16 cellular contexts compared by ENCODE assay signal in genomic region chr10:95536017-95536416, GRCh38. TPM values are rescaled to one million over a fixed set of nuclear protein-coding genes. Genes with fewer than 3 reads are reported as not detected.
DNase-seq lines count a peak whose midpoint lies in the region; ATAC-seq and TF ChIP-seq lines count a peak whose summit lies in the region.
"Had no signal": no experiment of that assay in that cellular context is flagged by ENCODE, and none has a peak within 500 bp of the region (broad histone marks: within the 10 kb centered on the region; RNA-seq: fewer than 3 reads in every experiment).

No MANE protein-coding gene starts in this region.

- H3K9me3 ChIP-seq in gastroesophageal sphincter (no peaks in the 10 kb centered on the region), muscle layer of duodenum (ENCODE audit: control insufficient read depth in 1 of 2, low read length in 2 of 2) (no peaks in the 10 kb centered on the region), testis (no peaks in the 10 kb centered on the region), SJCRH30 (replicated peaks) (no peaks in the 10 kb centered on the region)

- no peak for TF ChIP-seq CTCF in brain (conservative IDR thresholded peaks at IDR 0.05)
- TF ChIP-seq CTCF in gastroesophageal sphincter (IDR thresholded peaks at IDR 0.05), result peak in 2 of 4 experiments; percentile 43 to 59
- no peak for TF ChIP-seq CTCF in testis (IDR thresholded peaks at IDR 0.05)

- H3K4me3 ChIP-seq in gastroesophageal sphincter (peak overlapping the region in 1 of 2 donors; percentile 11), muscle layer of duodenum (ENCODE audit: low read depth in 1 of 2, low read length in 2 of 2) (no peak overlapping the region), testis (no peak overlapping the region), SJCRH30 (no peak overlapping the region)

- no peaks in the 10 kb centered on the region for H3K36me3 Mint-ChIP-seq in brain
- H3K36me3 Mint-ChIP-seq: activated naive CD8-positive, alpha-beta T cell treated with anti-CD3 and anti-CD28 coated beads, Interleukin-2, amount 10 ng/mL, durations not matched to agents 7 days and 5 days had no signal

- peaks cover 0 to 3% (median 0%) of the 10 kb centered on the region in 5 experiments for H3K9me3 Mint-ChIP-seq in brain
- H3K9me3 Mint-ChIP-seq: activated naive CD8-positive, alpha-beta T cell treated with anti-CD3 and anti-CD28 coated beads, Interleukin-2, amount 10 ng/mL, durations not matched to agents 7 days and 5 days; dendritic cell treated with granulocyte-macrophage colony-stimulating factor and Interleukin-4, amounts not matched to agents 40 ng/mL and 50 ng/mL, for 4 days had no signal

- intact Hi-C loops in testis (cut with DNase I; ENCODE audit: low total_unique reads), result no loop called here

- H3K27ac ChIP-seq in gastroesophageal sphincter (peak overlapping the region; percentile 84 to 100 (median 96)), muscle layer of duodenum (ENCODE audit: low read length) (peak overlapping the region; percentile 89), testis (peak overlapping the region; percentile 2 to 12), SJCRH30 (no peak overlapping the region)

- DNase-seq in testis (no peak), SJCRH30 (no peak)
- DNase-seq in activated CD4-positive, alpha-beta T cell treated with anti-CD3 and anti-CD28 coated beads for 1 hour, result no peak
- DNase-seq: activated CD4-positive, CD25-positive, alpha-beta regulatory T cell treated with anti-CD3 and anti-CD28 coated beads, Interleukin-2, amount 50 U/mL, for 72 hours; activated naive CD8-positive, alpha-beta T cell treated with anti-CD3 and anti-CD28 coated beads, Interleukin-2, amount 10 ng/mL, durations not matched to agents 7 days and 5 days; DMS79; foreskin melanocyte; NCI-H1694; NCI-H510A treated with DMSO at 0.1 percent for 48 hours had no signal

- peak overlapping the region in 4 of 5 experiments; percentile 11 to 53 (median 16) for H3K27ac Mint-ChIP-seq in brain
- H3K27ac Mint-ChIP-seq: activated naive CD8-positive, alpha-beta T cell treated with anti-CD3 and anti-CD28 coated beads, Interleukin-2, amount 10 ng/mL, durations not matched to agents 7 days and 5 days; B cell; dendritic cell treated with granulocyte-macrophage colony-stimulating factor and Interleukin-4, amounts not matched to agents 40 ng/mL and 50 ng/mL, for 4 days had no signal

- TF ChIP-seq EP300 in gastroesophageal sphincter (IDR thresholded peaks at IDR 0.05), result peak; percentile 97

- H3K27me3 ChIP-seq in gastroesophageal sphincter, result no peaks in the 10 kb centered on the region
- no peaks in the 10 kb centered on the region for H3K27me3 ChIP-seq in muscle layer of duodenum (ENCODE audit: low read depth, low read length)
- H3K27me3 ChIP-seq in testis, result no peaks in the 10 kb centered on the region
- no peaks in the 10 kb centered on the region for H3K27me3 ChIP-seq in SJCRH30

- WGBS in gastroesophageal sphincter (ENCODE audit: low coverage in 1 of 2), 2 donors, result 12 to 31% methylated on average over 5 to 8 of the region's 8 CpGs
- WGBS in testis, 2 donors, result 73 to 78% methylated on average over 8 of the region's 8 CpGs

- no peak overlapping the region for H3K4me3 Mint-ChIP-seq in brain
- H3K4me3 Mint-ChIP-seq: activated naive CD8-positive, alpha-beta T cell treated with anti-CD3 and anti-CD28 coated beads, Interleukin-2, amount 10 ng/mL, durations not matched to agents 7 days and 5 days; B cell; dendritic cell treated with granulocyte-macrophage colony-stimulating factor and Interleukin-4, amounts not matched to agents 40 ng/mL and 50 ng/mL, for 4 days had no signal

- peaks cover 22 to 100% (median 42%) of the 10 kb centered on the region in 3 donors for H3K4me1 ChIP-seq in gastroesophageal sphincter
- H3K4me1 ChIP-seq in muscle layer of duodenum (ENCODE audit: control insufficient read depth in 1 of 2, insufficient read depth in 2 of 2, low read length in 2 of 2), result peaks cover 5 to 47% of the 10 kb centered on the region in 2 donors
- no peaks in the 10 kb centered on the region for H3K4me1 ChIP-seq in testis
- H3K4me1 ChIP-seq in SJCRH30, result peaks cover 8% of the 10 kb centered on the region; the same call in 1 of the 2 replicates

- no peaks in the 10 kb centered on the region for H3K36me3 ChIP-seq in gastroesophageal sphincter
- no peaks in the 10 kb centered on the region for H3K36me3 ChIP-seq in muscle layer of duodenum (ENCODE audit: control insufficient read depth in 1 of 2, insufficient read depth in 2 of 2, low read length in 2 of 2)
- no peaks in the 10 kb centered on the region for H3K36me3 ChIP-seq in testis (ENCODE audit: low read depth, missing control alignments)
- no peaks in the 10 kb centered on the region for H3K36me3 ChIP-seq in SJCRH30

- peaks cover 47% of the 10 kb centered on the region for H3K4me1 Mint-ChIP-seq in brain
- H3K4me1 Mint-ChIP-seq: activated naive CD8-positive, alpha-beta T cell treated with anti-CD3 and anti-CD28 coated beads, Interleukin-2, amount 10 ng/mL, durations not matched to agents 7 days and 5 days; B cell had no signal

- ATAC-seq in gastroesophageal sphincter (peak; percentile 83), HG03159 (IDR thresholded peaks at IDR 0.05; ENCODE audit: unreplicated experiment) (no peak), HG03280 (IDR thresholded peaks at IDR 0.05; ENCODE audit: unreplicated experiment) (no peak)

- no peaks in the 10 kb centered on the region for H3K27me3 Mint-ChIP-seq in brain
- H3K27me3 Mint-ChIP-seq: activated naive CD8-positive, alpha-beta T cell treated with anti-CD3 and anti-CD28 coated beads, Interleukin-2, amount 10 ng/mL, durations not matched to agents 7 days and 5 days; B cell; dendritic cell treated with granulocyte-macrophage colony-stimulating factor and Interleukin-4, amounts not matched to agents 40 ng/mL and 50 ng/mL, for 4 days had no signal

- TF ChIP-seq POLR2A in gastroesophageal sphincter (IDR thresholded peaks at IDR 0.05) (no peak), testis (IDR thresholded peaks at IDR 0.05) (no peak)

RNA-seq across cellular contexts. Expression of gene SORBS1, which starts 25.2 kb away (rescaled TPM):
- 21.1 TPM for polyA plus RNA-seq in brain (ENCODE audit: insufficient read depth, low read depth, low replicate concordance)
- 1,000 to 10,000 TPM; 1,866 to 2,220 (median 1,948) TPM for total RNA-seq in gastroesophageal sphincter
- total RNA-seq in testis, result 10 to 100 TPM; 34.4 to 38.8 TPM
- polyA plus RNA-seq in testis (ENCODE audit: insufficient read depth, low read depth, low replicate concordance), result 46.6 TPM
- total RNA-seq in SJCRH30 (2014; rRNA removed; shearing (Covaris generic)), result 12.8 and 17.1 TPM in 2 replicates

Comparison
In these comparisons a context has a peak if more than half of its experiments do, and no peak if none do; other contexts are left out.
1. RNA of gene SORBS1, which starts 25.2 kb away (total RNA-seq): 1,866 to 2,220 TPM in gastroesophageal sphincter; 34.4 to 38.8 TPM in testis and 12.8 to 17.1 TPM in SJCRH30; every median in the first group is over 10 times any median in the second.